In genomic region chr12:132389526-132390286, GRCh38 we compare ENCODE assay signal across 24 cellular contexts.
DNase-seq lines count a peak whose midpoint lies in the region; ATAC-seq, FAIRE-seq and TF ChIP-seq lines count a peak whose summit lies in the region.
"Had no signal": no experiment of that assay in that cellular context is flagged by ENCODE, and none has a peak within 500 bp of the region (broad histone marks: within the 10 kb centered on the region; RNA-seq: fewer than 3 reads in every experiment).

No MANE protein-coding gene starts in this region.

- H3K27ac Mint-ChIP-seq in stimulated activated naive B cell treated with anti-CD40 and anti-IgM and Interleukin-4, amounts not matched to agents 10 μg/mL and 1 μg/mL and 100 μg/mL, for 72 hours = peak overlapping the region; percentile 37
- no peak overlapping the region for H3K27ac Mint-ChIP-seq in activated CD8-positive, alpha-beta memory T cell treated with anti-CD3 and anti-CD28 coated beads, Interleukin-2, amount 10 ng/mL, durations not matched to agents 7 days and 5 days
- H3K27ac Mint-ChIP-seq: CD8-positive, alpha-beta memory T cell had no signal

- H4K20me1 ChIP-seq in SK-N-SH (ENCODE audit: insufficient read depth) (no peaks in the 10 kb centered on the region), H1 (replicated peaks in 1 of 2; ENCODE audit: control insufficient read depth in 1 of 2, insufficient read depth in 2 of 2, low read length in 2 of 2) (no peaks in the 10 kb centered on the region)

- H3K9me3 ChIP-seq in SK-N-SH (no peaks in the 10 kb centered on the region), H1 (ENCODE audit: insufficient read depth in 2 of 2, low read depth in 1 of 2, low read length in 1 of 2) (no peaks in the 10 kb centered on the region; a peak in 1 of 4 replicates)

- no peak overlapping the region for H2BK12ac ChIP-seq in H1 (ENCODE audit: low read depth, low read length)

- H3K4me1 ChIP-seq in SK-N-SH (ENCODE audit: control insufficient read depth in 1 of 2, insufficient read depth in 2 of 2, low read depth in 1 of 2, low read length in 1 of 2) (no peaks in the 10 kb centered on the region), H1 (replicated peaks in 1 of 4; ENCODE audit: control insufficient read depth in 3 of 4, insufficient read depth in 4 of 4, low read length in 3 of 4) (peaks cover 0 to 29% (median 15%) of the 10 kb centered on the region in 4 experiments; a peak in 6 of 7 replicates)

- 0 out of 2 replicates have a peak, but pooled peaks cover 2% of the 10 kb centered on the region for H3K79me1 ChIP-seq in H1 (ENCODE audit: low read depth, low read length)

- H3K79me2 ChIP-seq in SK-N-SH (ENCODE audit: insufficient read depth) (no peaks in the 10 kb centered on the region), H1 (ENCODE audit: control insufficient read depth in 1 of 2, insufficient read depth in 2 of 2, low read length in 2 of 2) (no peaks in the 10 kb centered on the region)

- H3K27ac ChIP-seq in SK-N-SH (ENCODE audit: low read depth in 2 of 2, low read length in 1 of 2) (no peak overlapping the region), H1 (ENCODE audit: low read depth, low read length) (no peak overlapping the region)
- H3K27ac ChIP-seq: 22Rv1, C4-2B, HL-60, SK-N-MC had no signal

- no peak overlapping the region for H4K5ac ChIP-seq in H1 (ENCODE audit: insufficient read length, low read depth, low read length)

- POLR2A ChIA-PET in SK-N-SH (lab: Yijun Ruan, JAX) (no interaction called here), H1 (lab: Charles Lee; ENCODE audit: partially characterized antibody) (interaction anchor here (0.8 to 2.0 kb wide), 4 partner anchors 16 to 172 kb away, joined by 3 to 9 read pairs (median 3); no protein-coding TSS in a partner anchor)

- peaks cover 57% of the 10 kb centered on the region for H3K27me3 ChIP-seq in SK-N-SH (ENCODE audit: insufficient read depth)
- peaks cover 50% of the 10 kb centered on the region for H3K27me3 ChIP-seq in H7 (ENCODE audit: control insufficient read depth, insufficient read depth, low read length)
- peaks cover 5 to 48% (median 41%) of the 10 kb centered on the region in 4 experiments for H3K27me3 ChIP-seq in H1 (replicated peaks in 1 of 4; ENCODE audit: control insufficient read depth in 3 of 4, extremely low read depth in 1 of 4, insufficient read depth in 3 of 4, low read length in 3 of 4)

- DNase-seq in SK-N-SH = peak; percentile 61
- DNase-seq in H7 = peak; percentile 87
- DNase-seq in H1 (ENCODE audit: low read depth in 1 of 2, low spot score in 2 of 2) = no peak
- DNase-seq in stimulated activated naive B cell treated with anti-CD40 and anti-IgM and Interleukin-4, amounts not matched to agents 10 μg/mL and 1 μg/mL and 100 μg/mL, for 72 hours = no peak
- DNase-seq in activated CD8-positive, alpha-beta memory T cell treated with anti-CD3 and anti-CD28 coated beads, Interleukin-2, amount 10 ng/mL, durations not matched to agents 7 days and 5 days = no peak
- DNase-seq: Calu3; CD8-positive, alpha-beta memory T cell; DMS153; KBM-7; MM.1S; NCI-H1048; NCI-H1417 treated with DMSO at 0.1 percent for 48 hours; NCI-H446; NCI-H526 had no signal

- H3K56ac ChIP-seq in H1 (replicated peaks; ENCODE audit: insufficient read length, low read depth, low read length) = no peak overlapping the region

- no peak for TF ChIP-seq EP300 in SK-N-SH (IDR thresholded peaks at IDR 0.05; ENCODE audit: borderline replicate concordance in 1 of 2, low read depth in 1 of 2, low read length in 1 of 2)
- TF ChIP-seq EP300 in H1 (IDR thresholded peaks at IDR 0.05; ENCODE audit: borderline replicate concordance in 1 of 2, low read depth in 2 of 2, low read length in 2 of 2) = no peak

- H2BK15ac ChIP-seq in H1 (ENCODE audit: low read length) = no peak overlapping the region

- peaks cover 11% of the 10 kb centered on the region for H3F3A ChIP-seq in SK-N-SH (replicated peaks; ENCODE audit: insufficient read depth)

- H3K4me1 Mint-ChIP-seq in stimulated activated naive B cell treated with anti-CD40 and anti-IgM and Interleukin-4, amounts not matched to agents 10 μg/mL and 1 μg/mL and 100 μg/mL, for 72 hours = peaks cover 0 to 4% of the 10 kb centered on the region in 2 donors
- no peaks in the 10 kb centered on the region for H3K4me1 Mint-ChIP-seq in activated CD8-positive, alpha-beta memory T cell treated with anti-CD3 and anti-CD28 coated beads, Interleukin-2, amount 10 ng/mL, durations not matched to agents 7 days and 5 days
- H3K4me1 Mint-ChIP-seq: CD8-positive, alpha-beta memory T cell had no signal

- H2AFZ ChIP-seq in SK-N-SH (ENCODE audit: low read depth) (no peak overlapping the region), H1 (ENCODE audit: low read length) (no peak overlapping the region)

- CTCF ChIA-PET in SK-N-SH (lab: Yijun Ruan, JAX) (interaction anchor here (0.9 to 1.7 kb wide), 2 partner anchors 24 to 47 kb away, joined by 3 to 7 read pairs; no protein-coding TSS in a partner anchor), H1 (lab: Charles Lee; ENCODE audit: partially characterized antibody) (interaction anchor here (0.7 to 5.0 kb wide), 5 partner anchors 9 to 120 kb away, joined by 3 to 25 read pairs (median 4); no protein-coding TSS in a partner anchor)
- CTCF ChIA-PET in activated CD8-positive, alpha-beta memory T cell treated with anti-CD3 and anti-CD28 coated beads, Interleukin-2, amount 10 ng/mL, durations not matched to agents 7 days and 5 days (lab: Charles Lee) = no interaction called here

- H3K36me3 Mint-ChIP-seq in stimulated activated naive B cell treated with anti-CD40 and anti-IgM and Interleukin-4, amounts not matched to agents 10 μg/mL and 1 μg/mL and 100 μg/mL, for 72 hours = no peaks in the 10 kb centered on the region
- H3K36me3 Mint-ChIP-seq in activated CD8-positive, alpha-beta memory T cell treated with anti-CD3 and anti-CD28 coated beads, Interleukin-2, amount 10 ng/mL, durations not matched to agents 7 days and 5 days = no peaks in the 10 kb centered on the region
- H3K36me3 Mint-ChIP-seq: CD8-positive, alpha-beta memory T cell had no signal

- no peaks in the 10 kb centered on the region for H3K36me3 ChIP-seq in SK-N-SH (replicated peaks in 1 of 2; ENCODE audit: control insufficient read depth in 1 of 2, insufficient read depth in 2 of 2, low read length in 1 of 2)
- no peaks in the 10 kb centered on the region for H3K36me3 ChIP-seq in H7 (replicated peaks; ENCODE audit: control insufficient read depth, insufficient read depth, low read length)
- no peaks in the 10 kb centered on the region for H3K36me3 ChIP-seq in H1 (ENCODE audit: control insufficient read depth in 2 of 4, insufficient read depth in 4 of 4, low read length in 3 of 4)

- no peak overlapping the region for H4K91ac ChIP-seq in H1 (replicated peaks; ENCODE audit: insufficient read length, low read length)

- H3K9me2 ChIP-seq in SK-N-SH = no peaks in the 10 kb centered on the region

- no peak for TF ChIP-seq RAD21 in SK-N-SH (IDR thresholded peaks at IDR 0.05; ENCODE audit: low read length)
- TF ChIP-seq RAD21 in H1 (IDR thresholded peaks at IDR 0.05 in 1 of 2, conservative IDR thresholded peaks at IDR 0.05 in 1 of 2; ENCODE audit: low read depth in 2 of 2, low read length in 2 of 2) = no peak

- no peak overlapping the region for H2BK5ac ChIP-seq in H1 (ENCODE audit: low read depth, low read length)

- TF ChIP-seq CTCF in SK-N-SH (IDR thresholded peaks at IDR 0.05) = no peak
- TF ChIP-seq CTCF in H1 (IDR thresholded peaks at IDR 0.05; ENCODE audit: control extremely low read depth in 1 of 3, insufficient read depth in 1 of 3, low read depth in 1 of 3, low read length in 3 of 3) = no peak

- H3K23me2 ChIP-seq in H1 (ENCODE audit: low read depth, low read length) = 0 out of 2 replicates have a peak, but pooled peaks cover 1% of the 10 kb centered on the region

- TF ChIP-seq POLR2A in H1 (IDR thresholded peaks at IDR 0.05; ENCODE audit: control extremely low read depth in 1 of 2, low read depth in 2 of 2, low read length in 2 of 2) = no peak

- H2AK5ac ChIP-seq in H1 (ENCODE audit: low read depth, low read length) = no peak overlapping the region

- H2BK20ac ChIP-seq in H1 (ENCODE audit: low read length) = no peak overlapping the region

- no peak overlapping the region for H3K4me2 ChIP-seq in SK-N-SH
- no peak overlapping the region for H3K4me2 ChIP-seq in H1 (ENCODE audit: insufficient read depth in 1 of 2, low read depth in 2 of 2, low read length in 2 of 2)

- H3K27me3 Mint-ChIP-seq in stimulated activated naive B cell treated with anti-CD40 and anti-IgM and Interleukin-4, amounts not matched to agents 10 μg/mL and 1 μg/mL and 100 μg/mL, for 72 hours = peaks cover 41 to 59% of the 10 kb centered on the region in 2 donors
- peaks cover 3% of the 10 kb centered on the region for H3K27me3 Mint-ChIP-seq in activated CD8-positive, alpha-beta memory T cell treated with anti-CD3 and anti-CD28 coated beads, Interleukin-2, amount 10 ng/mL, durations not matched to agents 7 days and 5 days

- no peak overlapping the region for H3K18ac ChIP-seq in H1 (ENCODE audit: extremely low read depth, low read length)

- H3K14ac ChIP-seq in H1 (ENCODE audit: insufficient read length) = no peak overlapping the region

- H3K4me3 Mint-ChIP-seq in stimulated activated naive B cell treated with anti-CD40 and anti-IgM and Interleukin-4, amounts not matched to agents 10 μg/mL and 1 μg/mL and 100 μg/mL, for 72 hours = no peak overlapping the region
- H3K4me3 Mint-ChIP-seq in activated CD8-positive, alpha-beta memory T cell treated with anti-CD3 and anti-CD28 coated beads, Interleukin-2, amount 10 ng/mL, durations not matched to agents 7 days and 5 days = no peak overlapping the region
- H3K4me3 Mint-ChIP-seq: CD8-positive, alpha-beta memory T cell had no signal

- no peak overlapping the region for H3K4ac ChIP-seq in H1 (replicated peaks; ENCODE audit: insufficient read length, low read depth, low read length)

- ATAC-seq in SK-N-SH treated with all-trans-retinoic acid at 6 μM for 48 hours (no peak), HG03378 (IDR thresholded peaks at IDR 0.05; ENCODE audit: unreplicated experiment) (no peak), GM21619 (IDR thresholded peaks at IDR 0.05; ENCODE audit: unreplicated experiment) (no peak)
- no peak for ATAC-seq in stimulated activated naive B cell treated with anti-CD40 and anti-IgM and Interleukin-4, amounts not matched to agents 10 μg/mL and 1 μg/mL and 100 μg/mL, for 72 hours (replicated peaks)
- no peak for ATAC-seq in activated CD8-positive, alpha-beta memory T cell treated with anti-CD3 and anti-CD28 coated beads, Interleukin-2, amount 10 ng/mL, durations not matched to agents 7 days and 5 days

- H4K8ac ChIP-seq in H1 (ENCODE audit: extremely low read depth, insufficient read depth, low read length) = peak overlapping the region; percentile 3; the same call in 1 of the 2 replicates

- 19% methylated on average over 18 of the region's 21 CpGs for WGBS in SK-N-SH (ENCODE audit: low lambda C conversion rate)
- 75% methylated on average over 12 of the region's 21 CpGs; no CpG with 5 or more reads in 1 of the 2 experiments for WGBS in H1 (ENCODE audit: extremely low coverage in 1 of 2, insufficient coverage in 1 of 2, insufficient read length in 1 of 2, insufficient replicate concordance in 2 of 2, low coverage in 1 of 2, low lambda C conversion rate in 2 of 2, missing lambda C conversion rate in 1 of 2), 2 experiments

- H2BK120ac ChIP-seq in H1 (replicated peaks; ENCODE audit: low read depth, low read length) = no peak overlapping the region

- H3K9ac ChIP-seq in SK-N-SH (no peak overlapping the region), H1 (replicated peaks in 1 of 4; ENCODE audit: extremely low read depth in 1 of 4, low read depth in 3 of 4, low read length in 3 of 4) (no peak overlapping the region)

- peaks cover 5 to 8% of the 10 kb centered on the region in 2 donors for H3K9me3 Mint-ChIP-seq in stimulated activated naive B cell treated with anti-CD40 and anti-IgM and Interleukin-4, amounts not matched to agents 10 μg/mL and 1 μg/mL and 100 μg/mL, for 72 hours
- peaks cover 4% of the 10 kb centered on the region for H3K9me3 Mint-ChIP-seq in activated CD8-positive, alpha-beta memory T cell treated with anti-CD3 and anti-CD28 coated beads, Interleukin-2, amount 10 ng/mL, durations not matched to agents 7 days and 5 days (ENCODE audit: low read depth)
- H3K9me3 Mint-ChIP-seq: CD8-positive, alpha-beta memory T cell had no signal

- no peak for FAIRE-seq in H1 (lab: Jason Lieb, UNC)
- FAIRE-seq: GM12891, H54, RCC 7860 had no signal

- H3K4me3 ChIP-seq in SK-N-SH (ENCODE audit: low read depth in 2 of 2, low read length in 1 of 2) = no peak overlapping the region
- no peak overlapping the region for H3K4me3 ChIP-seq in H7 (ENCODE audit: insufficient read depth, low read depth, low read length)
- H3K4me3 ChIP-seq in H1 (ENCODE audit: extremely low read depth in 1 of 4, insufficient read depth in 2 of 4, low read depth in 3 of 4, low read length in 4 of 4) = no peak overlapping the region
- H3K4me3 ChIP-seq: SK-N-MC had no signal

- H3K23ac ChIP-seq in H1 (ENCODE audit: insufficient read length) = no peak overlapping the region

Comparison
In these comparisons a context has a peak if more than half of its experiments do, and no peak if none do; other contexts are left out.
1. DNase-seq: peak in SK-N-SH (single experiment) and H7 (single experiment); none in H1 (0 of 2), stimulated activated naive B cell treated with anti-CD40 and anti-IgM and Interleukin-4, amounts not matched to agents 10 μg/mL and 1 μg/mL and 100 μg/mL, for 72 hours (single experiment) and activated CD8-positive, alpha-beta memory T cell treated with anti-CD3 and anti-CD28 coated beads, Interleukin-2, amount 10 ng/mL, durations not matched to agents 7 days and 5 days (single experiment).